Comparison of ENCODE assay signal across 23 cellular contexts in genomic region chr2:239028253-239028619, GRCh38.
A peak's percentile ranks its signal among the peaks of the same experiment; 100 is the strongest.
DNase-seq lines count a peak whose midpoint lies in the region; ATAC-seq, FAIRE-seq and TF ChIP-seq lines count a peak whose summit lies in the region.
"Had no signal": no experiment of that assay in that cellular context is flagged by ENCODE, and none has a peak within 500 bp of the region (broad histone marks: within the 10 kb centered on the region; RNA-seq: fewer than 3 reads in every experiment).

No MANE protein-coding gene starts in this region.

- no peak for TF ChIP-seq POLR2A in suprapubic skin (IDR thresholded peaks at IDR 0.05)

- no peak overlapping the region for H3K4me2 ChIP-seq in GM23248 (ENCODE audit: unreplicated experiment)
- H3K4me2 ChIP-seq in mesenchymal stem cell (ENCODE audit: low read length, poor library complexity, severe bottlenecking) = no peak overlapping the region
- H3K4me2 ChIP-seq: KMS-11, PC-9 had no signal

- TF ChIP-seq EP300 in suprapubic skin (IDR thresholded peaks at IDR 0.05) = no peak

- no peaks in the 10 kb centered on the region for H3K9me2 ChIP-seq in GM23248 (ENCODE audit: insufficient read depth)

- peak; percentile 26 for DNase-seq in AG10803 (ENCODE audit: low read depth)
- DNase-seq in GM23248 = peak; percentile 48
- no peak for DNase-seq in mesenchymal stem cell
- DNase-seq in suprapubic skin (ENCODE audit: low spot score in 2 of 2) = no peak
- DNase-seq in Kasumi-1 (lab: John Stamatoyannopoulos, UW) = no peak
- no peak for DNase-seq in kidney
- DNase-seq: Calu3, DND-41, NCI-H1048, NCI-H1417, NCI-H1694, NCI-H2029 treated with DMSO at 0.1 percent for 48 hours, NCI-H446 treated with DMSO at 0.1 percent for 48 hours, NCI-H526, NCI-H82, PC-9, SIG-M5 had no signal

- no peak overlapping the region for H3K14ac ChIP-seq in mesenchymal stem cell (ENCODE audit: low read length in 2 of 2)

- no peaks in the 10 kb centered on the region for H3K36me3 ChIP-seq in GM23248 (ENCODE audit: low read depth)
- H3K36me3 ChIP-seq in mesenchymal stem cell (ENCODE audit: control insufficient read depth in 1 of 2, insufficient read depth in 2 of 2, low read depth in 1 of 2, low read length in 2 of 2) = peaks cover 0 to 5% of the 10 kb centered on the region in 2 experiments
- H3K36me3 ChIP-seq in suprapubic skin = no peaks in the 10 kb centered on the region
- no peaks in the 10 kb centered on the region for H3K36me3 ChIP-seq in kidney (ENCODE audit: control insufficient read depth in 1 of 2, insufficient read depth in 2 of 2, low read length in 2 of 2)

- no peak overlapping the region for H3K4me3 ChIP-seq in AG10803 (ENCODE audit: low read length)
- H3K4me3 ChIP-seq in GM23248 = no peak overlapping the region
- H3K4me3 ChIP-seq in mesenchymal stem cell (ENCODE audit: insufficient read depth in 1 of 2, low read depth in 1 of 2, low read length in 2 of 2) = peak overlapping the region in 1 of 2 experiments; percentile 53
- H3K4me3 ChIP-seq in suprapubic skin = no peak overlapping the region
- no peak overlapping the region for H3K4me3 ChIP-seq in kidney (ENCODE audit: low read length in 2 of 2)
- H3K4me3 ChIP-seq: PC-9, SK-N-MC had no signal

- no peak overlapping the region for H3K23ac ChIP-seq in mesenchymal stem cell (ENCODE audit: low read length in 2 of 2)

- H2BK5ac ChIP-seq in mesenchymal stem cell (ENCODE audit: low read depth, low read length, poor library complexity, severe bottlenecking) = no peak overlapping the region

- H3K4me1 ChIP-seq in GM23248 (ENCODE audit: insufficient read depth) (peaks cover 17% of the 10 kb centered on the region), mesenchymal stem cell (ENCODE audit: control insufficient read depth, insufficient read depth, low read depth, low read length) (peaks cover 8% of the 10 kb centered on the region), suprapubic skin (peaks cover 13% of the 10 kb centered on the region), kidney (ENCODE audit: control insufficient read depth in 1 of 2, insufficient read depth in 1 of 2, low read depth in 1 of 2, low read length in 2 of 2) (no peaks in the 10 kb centered on the region)

- no peak overlapping the region for H4K91ac ChIP-seq in mesenchymal stem cell (ENCODE audit: low read length)

- intact Hi-C loops in kidney (cut with DNase I) = no loop called here

- H3K9ac ChIP-seq in GM23248 = no peak overlapping the region
- H3K9ac ChIP-seq in mesenchymal stem cell (ENCODE audit: low read length) = peak overlapping the region; percentile 51
- no peak overlapping the region for H3K9ac ChIP-seq in kidney (ENCODE audit: low read length in 2 of 2)
- H3K9ac ChIP-seq: KMS-11 had no signal

- no peaks in the 10 kb centered on the region for H4K20me1 ChIP-seq in GM23248 (ENCODE audit: insufficient read depth)

- no peak overlapping the region for H2BK12ac ChIP-seq in mesenchymal stem cell (ENCODE audit: low read length in 2 of 2)

- H2BK120ac ChIP-seq in mesenchymal stem cell (ENCODE audit: low read depth, low read length) = no peak overlapping the region

- no peak overlapping the region for H2AK5ac ChIP-seq in mesenchymal stem cell (ENCODE audit: low read length, severe bottlenecking)

- no peak for ATAC-seq in GM21423 (IDR thresholded peaks at IDR 0.05; ENCODE audit: unreplicated experiment)

- H3K79me1 ChIP-seq in mesenchymal stem cell (replicated peaks; ENCODE audit: low read length, poor library complexity, severe bottlenecking) = no peaks in the 10 kb centered on the region

- FAIRE-seq in kidney (lab: Jason Lieb, UNC) = no peak
- FAIRE-seq: GM12892, H54 had no signal

- H2BK15ac ChIP-seq in mesenchymal stem cell (ENCODE audit: low read depth, poor library complexity, severe bottlenecking) = no peak overlapping the region

- TF ChIP-seq CTCF in AG10803 (conservative IDR thresholded peaks at IDR 0.05; ENCODE audit: low read length) (no peak), suprapubic skin (IDR thresholded peaks at IDR 0.05) (no peak), kidney (IDR thresholded peaks at IDR 0.05; ENCODE audit: borderline replicate concordance, extremely low read depth, insufficient read depth) (no peak)

- in situ Hi-C loops in GM23248 (cut with MboI) = no loop called here

- H3K18ac ChIP-seq in mesenchymal stem cell (ENCODE audit: low read depth in 1 of 2, low read length in 2 of 2) = no peak overlapping the region

- WGBS in GM23248 (ENCODE audit: low coverage in 1 of 2, low lambda C conversion rate in 2 of 2, missing lambda C conversion rate in 2 of 2), 2 experiments = 66 to 68% methylated on average over 5 of the region's 5 CpGs
- WGBS in mesenchymal stem cell = 83% methylated on average over 5 of the region's 5 CpGs
- WGBS in suprapubic skin = 72% methylated on average over 5 of the region's 5 CpGs

- H2AFZ ChIP-seq in GM23248 (no peak overlapping the region), mesenchymal stem cell (ENCODE audit: low read depth, low read length) (no peak overlapping the region)
- H2AFZ ChIP-seq: PC-9 had no signal

- H3K27ac ChIP-seq in GM23248 = no peak overlapping the region
- H3K27ac ChIP-seq in mesenchymal stem cell (ENCODE audit: low read length, poor library complexity, severe bottlenecking) = no peak overlapping the region
- H3K27ac ChIP-seq in suprapubic skin = peak overlapping the region; percentile 50
- no peak overlapping the region for H3K27ac ChIP-seq in kidney (ENCODE audit: low read depth in 2 of 2, low read length in 2 of 2)
- H3K27ac ChIP-seq: HL-60, KMS-11, PC-9, SK-N-MC had no signal

- no peak overlapping the region for H4K8ac ChIP-seq in mesenchymal stem cell (ENCODE audit: low read length)

- no peak overlapping the region for H3K4ac ChIP-seq in mesenchymal stem cell (ENCODE audit: low read depth in 1 of 2, low read length in 2 of 2)

- H3K79me2 ChIP-seq in GM23248 (ENCODE audit: insufficient read depth) = no peaks in the 10 kb centered on the region

- peaks cover 7% of the 10 kb centered on the region; the same call in 1 of the 2 replicates for H3F3A ChIP-seq in GM23248 (ENCODE audit: insufficient read depth)

- H3K27me3 ChIP-seq in GM23248 (replicated peaks; ENCODE audit: insufficient read depth) = peaks cover 5% of the 10 kb centered on the region; the same call in 1 of the 2 replicates
- H3K27me3 ChIP-seq in mesenchymal stem cell (ENCODE audit: control insufficient read depth in 1 of 2, insufficient read depth in 1 of 2, low read length in 2 of 2) = peaks cover 0 to 25% of the 10 kb centered on the region in 2 experiments
- H3K27me3 ChIP-seq in suprapubic skin = peaks cover 16% of the 10 kb centered on the region

- H3K9me3 ChIP-seq in GM23248 (ENCODE audit: low read depth) (no peaks in the 10 kb centered on the region), mesenchymal stem cell (ENCODE audit: control insufficient read depth, low read length) (no peaks in the 10 kb centered on the region), suprapubic skin (no peaks in the 10 kb centered on the region), kidney (ENCODE audit: control insufficient read depth in 1 of 2, low read length in 2 of 2) (no peaks in the 10 kb centered on the region)

Comparison
In these comparisons a context has a peak if more than half of its experiments do, and no peak if none do; other contexts are left out.
1. DNase-seq: peak in AG10803 (single experiment) and GM23248 (single experiment); none in mesenchymal stem cell (single experiment), suprapubic skin (0 of 2), Kasumi-1 (0 of 2) and kidney (single experiment).